1 cellular context compared by ENCODE assay signal in the genomic region with DNA sequence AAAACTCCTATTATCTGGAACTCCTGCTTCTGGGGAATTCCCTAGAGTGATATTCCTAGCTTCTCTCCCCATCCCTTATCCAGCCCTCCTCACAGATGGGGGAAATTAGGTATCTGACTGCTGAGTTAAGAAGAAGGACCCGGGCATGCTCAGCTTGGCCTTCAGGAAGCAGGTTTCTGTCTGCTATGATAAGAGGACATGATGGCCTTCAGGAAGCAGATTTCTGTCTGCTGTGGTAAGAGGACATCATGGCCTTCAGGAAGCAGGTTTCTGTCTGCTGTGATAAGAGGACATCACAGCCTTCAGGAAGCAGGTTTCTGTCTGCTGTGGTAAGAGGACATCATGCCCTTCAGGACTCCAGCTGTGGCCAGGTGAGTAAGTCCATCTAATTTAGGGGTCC.
TF ChIP-seq lines count a peak whose summit lies in the region.

No MANE protein-coding gene starts in this region.

TF ChIP-seq in H1, 55 proteins besides CTCF, POLR2A, EP300 and RAD21 (continued from another document):
- TF ChIP-seq, protein P1, sequence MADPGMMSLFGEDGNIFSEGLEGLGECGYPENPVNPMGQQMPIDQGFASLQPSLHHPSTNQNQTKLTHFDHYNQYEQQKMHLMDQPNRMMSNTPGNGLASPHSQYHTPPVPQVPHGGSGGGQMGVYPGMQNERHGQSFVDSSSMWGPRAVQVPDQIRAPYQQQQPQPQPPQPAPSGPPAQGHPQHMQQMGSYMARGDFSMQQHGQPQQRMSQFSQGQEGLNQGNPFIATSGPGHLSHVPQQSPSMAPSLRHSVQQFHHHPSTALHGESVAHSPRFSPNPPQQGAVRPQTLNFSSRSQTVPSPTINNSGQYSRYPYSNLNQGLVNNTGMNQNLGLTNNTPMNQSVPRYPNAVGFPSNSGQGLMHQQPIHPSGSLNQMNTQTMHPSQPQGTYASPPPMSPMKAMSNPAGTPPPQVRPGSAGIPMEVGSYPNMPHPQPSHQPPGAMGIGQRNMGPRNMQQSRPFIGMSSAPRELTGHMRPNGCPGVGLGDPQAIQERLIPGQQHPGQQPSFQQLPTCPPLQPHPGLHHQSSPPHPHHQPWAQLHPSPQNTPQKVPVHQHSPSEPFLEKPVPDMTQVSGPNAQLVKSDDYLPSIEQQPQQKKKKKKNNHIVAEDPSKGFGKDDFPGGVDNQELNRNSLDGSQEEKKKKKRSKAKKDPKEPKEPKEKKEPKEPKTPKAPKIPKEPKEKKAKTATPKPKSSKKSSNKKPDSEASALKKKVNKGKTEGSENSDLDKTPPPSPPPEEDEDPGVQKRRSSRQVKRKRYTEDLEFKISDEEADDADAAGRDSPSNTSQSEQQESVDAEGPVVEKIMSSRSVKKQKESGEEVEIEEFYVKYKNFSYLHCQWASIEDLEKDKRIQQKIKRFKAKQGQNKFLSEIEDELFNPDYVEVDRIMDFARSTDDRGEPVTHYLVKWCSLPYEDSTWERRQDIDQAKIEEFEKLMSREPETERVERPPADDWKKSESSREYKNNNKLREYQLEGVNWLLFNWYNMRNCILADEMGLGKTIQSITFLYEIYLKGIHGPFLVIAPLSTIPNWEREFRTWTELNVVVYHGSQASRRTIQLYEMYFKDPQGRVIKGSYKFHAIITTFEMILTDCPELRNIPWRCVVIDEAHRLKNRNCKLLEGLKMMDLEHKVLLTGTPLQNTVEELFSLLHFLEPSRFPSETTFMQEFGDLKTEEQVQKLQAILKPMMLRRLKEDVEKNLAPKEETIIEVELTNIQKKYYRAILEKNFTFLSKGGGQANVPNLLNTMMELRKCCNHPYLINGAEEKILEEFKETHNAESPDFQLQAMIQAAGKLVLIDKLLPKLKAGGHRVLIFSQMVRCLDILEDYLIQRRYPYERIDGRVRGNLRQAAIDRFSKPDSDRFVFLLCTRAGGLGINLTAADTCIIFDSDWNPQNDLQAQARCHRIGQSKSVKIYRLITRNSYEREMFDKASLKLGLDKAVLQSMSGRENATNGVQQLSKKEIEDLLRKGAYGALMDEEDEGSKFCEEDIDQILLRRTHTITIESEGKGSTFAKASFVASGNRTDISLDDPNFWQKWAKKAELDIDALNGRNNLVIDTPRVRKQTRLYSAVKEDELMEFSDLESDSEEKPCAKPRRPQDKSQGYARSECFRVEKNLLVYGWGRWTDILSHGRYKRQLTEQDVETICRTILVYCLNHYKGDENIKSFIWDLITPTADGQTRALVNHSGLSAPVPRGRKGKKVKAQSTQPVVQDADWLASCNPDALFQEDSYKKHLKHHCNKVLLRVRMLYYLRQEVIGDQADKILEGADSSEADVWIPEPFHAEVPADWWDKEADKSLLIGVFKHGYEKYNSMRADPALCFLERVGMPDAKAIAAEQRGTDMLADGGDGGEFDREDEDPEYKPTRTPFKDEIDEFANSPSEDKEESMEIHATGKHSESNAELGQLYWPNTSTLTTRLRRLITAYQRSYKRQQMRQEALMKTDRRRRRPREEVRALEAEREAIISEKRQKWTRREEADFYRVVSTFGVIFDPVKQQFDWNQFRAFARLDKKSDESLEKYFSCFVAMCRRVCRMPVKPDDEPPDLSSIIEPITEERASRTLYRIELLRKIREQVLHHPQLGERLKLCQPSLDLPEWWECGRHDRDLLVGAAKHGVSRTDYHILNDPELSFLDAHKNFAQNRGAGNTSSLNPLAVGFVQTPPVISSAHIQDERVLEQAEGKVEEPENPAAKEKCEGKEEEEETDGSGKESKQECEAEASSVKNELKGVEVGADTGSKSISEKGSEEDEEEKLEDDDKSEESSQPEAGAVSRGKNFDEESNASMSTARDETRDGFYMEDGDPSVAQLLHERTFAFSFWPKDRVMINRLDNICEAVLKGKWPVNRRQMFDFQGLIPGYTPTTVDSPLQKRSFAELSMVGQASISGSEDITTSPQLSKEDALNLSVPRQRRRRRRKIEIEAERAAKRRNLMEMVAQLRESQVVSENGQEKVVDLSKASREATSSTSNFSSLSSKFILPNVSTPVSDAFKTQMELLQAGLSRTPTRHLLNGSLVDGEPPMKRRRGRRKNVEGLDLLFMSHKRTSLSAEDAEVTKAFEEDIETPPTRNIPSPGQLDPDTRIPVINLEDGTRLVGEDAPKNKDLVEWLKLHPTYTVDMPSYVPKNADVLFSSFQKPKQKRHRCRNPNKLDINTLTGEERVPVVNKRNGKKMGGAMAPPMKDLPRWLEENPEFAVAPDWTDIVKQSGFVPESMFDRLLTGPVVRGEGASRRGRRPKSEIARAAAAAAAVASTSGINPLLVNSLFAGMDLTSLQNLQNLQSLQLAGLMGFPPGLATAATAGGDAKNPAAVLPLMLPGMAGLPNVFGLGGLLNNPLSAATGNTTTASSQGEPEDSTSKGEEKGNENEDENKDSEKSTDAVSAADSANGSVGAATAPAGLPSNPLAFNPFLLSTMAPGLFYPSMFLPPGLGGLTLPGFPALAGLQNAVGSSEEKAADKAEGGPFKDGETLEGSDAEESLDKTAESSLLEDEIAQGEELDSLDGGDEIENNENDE (IDR thresholded peaks at IDR 0.05; ENCODE audit: insufficient replicate concordance, low read length): no peak
- TF ChIP-seq CBX8 (IDR thresholded peaks at IDR 0.05; ENCODE audit: borderline replicate concordance, low read depth, low read length): no peak
- TF ChIP-seq SIRT6 (IDR thresholded peaks at IDR 0.05; ENCODE audit: low read length): no peak
- no peak for TF ChIP-seq HDAC6 (IDR thresholded peaks at IDR 0.05; ENCODE audit: low read depth, low read length)
- TF ChIP-seq NRF1 (IDR thresholded peaks at IDR 0.05; ENCODE audit: low read depth, low read length): no peak
